Comparison of ENCODE assay signal across 8 cellular contexts in the genomic region with DNA sequence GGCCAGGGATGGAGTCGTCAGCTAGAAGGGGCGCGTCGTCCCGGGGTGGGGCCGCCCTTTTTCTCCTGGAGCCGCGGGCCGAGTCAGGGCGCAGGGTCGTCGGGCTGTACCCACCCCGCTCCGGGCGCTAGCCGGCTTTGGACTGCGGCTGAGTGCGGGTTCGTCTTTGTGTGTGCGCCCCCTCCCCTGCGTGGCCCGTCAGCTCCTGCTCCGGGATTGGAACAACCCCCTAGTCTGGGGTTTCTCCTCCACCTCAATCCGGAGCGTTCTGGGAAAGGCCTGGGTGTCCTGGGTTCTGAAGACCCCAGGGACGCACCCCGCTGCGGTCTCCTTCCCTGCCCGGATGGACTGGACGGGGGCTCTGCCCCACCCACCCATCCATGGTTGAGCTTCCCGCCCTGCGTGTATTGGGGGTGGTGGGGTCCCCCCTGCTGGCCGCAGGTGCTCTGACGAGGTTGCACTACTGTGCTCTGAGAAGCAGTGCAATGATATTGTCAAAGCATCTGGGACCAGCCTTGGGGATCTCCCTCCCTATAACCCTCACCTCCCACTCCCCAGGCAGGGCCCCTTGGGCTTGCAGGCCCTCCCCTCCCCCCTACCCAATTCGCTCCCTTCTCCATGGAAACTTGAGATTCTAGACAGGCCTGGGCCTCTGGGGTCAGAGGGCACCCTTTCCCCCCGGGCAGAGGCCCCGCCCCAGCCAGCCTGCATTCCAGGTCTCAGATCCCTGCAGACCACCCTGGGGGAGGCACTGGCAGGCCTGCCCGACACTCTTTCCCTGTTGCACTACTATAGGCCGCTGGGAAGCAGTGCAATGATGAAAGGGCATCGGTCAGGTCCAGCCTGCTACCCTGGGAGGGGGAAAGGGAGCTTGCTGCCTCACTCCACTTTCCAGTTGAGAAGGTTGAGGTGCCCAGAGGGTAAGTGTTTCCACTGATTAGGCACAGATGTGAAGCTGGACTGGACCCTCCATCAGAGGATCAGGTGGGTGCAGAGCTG. TPM values are rescaled to one million over a fixed set of nuclear protein-coding genes. Genes with fewer than 3 reads are reported as not detected.
DNase-seq lines count a peak whose midpoint lies in the region; ATAC-seq and TF ChIP-seq lines count a peak whose summit lies in the region.

No MANE protein-coding gene starts in this region.

- H3K27me3 ChIP-seq in CD4-positive, alpha-beta T cell (ENCODE audit: control insufficient read depth, insufficient read depth, low read length) = no peaks in the 10 kb centered on the region

- peak overlapping the region; percentile 45 for H3K4me3 Mint-ChIP-seq in CD4-positive, alpha-beta T cell
- H3K4me3 Mint-ChIP-seq in nephron progenitor cell = peak overlapping the region; percentile 96

- H3K9me3 Mint-ChIP-seq in CD4-positive, alpha-beta T cell = no peaks in the 10 kb centered on the region
- no peaks in the 10 kb centered on the region for H3K9me3 Mint-ChIP-seq in nephron progenitor cell

- H3K36me3 Mint-ChIP-seq in CD4-positive, alpha-beta T cell (ENCODE audit: low read depth) = peaks cover 4% of the 10 kb centered on the region
- peaks cover 14% of the 10 kb centered on the region for H3K36me3 Mint-ChIP-seq in nephron progenitor cell (ENCODE audit: low read depth)

- no peak overlapping the region for H3K27ac ChIP-seq in CD4-positive, alpha-beta T cell (ENCODE audit: low read depth, low read length)

- peaks cover 35% of the 10 kb centered on the region for H3K4me1 Mint-ChIP-seq in CD4-positive, alpha-beta T cell (ENCODE audit: low read depth)
- H3K4me1 Mint-ChIP-seq in nephron progenitor cell = peaks cover 59% of the 10 kb centered on the region

- intact Hi-C loops in CD4-positive, alpha-beta T cell (cut with DNase I, micrococcal nuclease) = no loop called here

- DNase-seq in CD4-positive, alpha-beta T cell = no peak
- no peak for DNase-seq in choroid plexus epithelial cell (ENCODE audit: low read depth)
- peak; percentile 87 for DNase-seq in nephron progenitor cell
- no peak for DNase-seq in NCI-H1436 treated with DMSO at 0.1 percent for 48 hours (lab: John Stamatoyannopoulos, UW)
- DNase-seq in DMS53 (lab: John Stamatoyannopoulos, UW) = no peak

- H3K9me3 ChIP-seq in CD4-positive, alpha-beta T cell (ENCODE audit: control insufficient read depth, low read length) = no peaks in the 10 kb centered on the region

- no peaks in the 10 kb centered on the region for H3K27me3 Mint-ChIP-seq in CD4-positive, alpha-beta T cell
- peaks cover 8% of the 10 kb centered on the region for H3K27me3 Mint-ChIP-seq in nephron progenitor cell (ENCODE audit: low read depth, poor library complexity)

- POLR2A ChIA-PET in CD4-positive, alpha-beta T cell (lab: Charles Lee) = interaction anchor here (2.1 to 4.4 kb wide), 2 partner anchors 11 to 24 kb away, joined by 10 to 32 read pairs; a partner anchor contains a TSS

- no peak overlapping the region for H3K27ac Mint-ChIP-seq in CD4-positive, alpha-beta T cell
- H3K27ac Mint-ChIP-seq in nephron progenitor cell = peak overlapping the region; percentile 79

- peak overlapping the region; percentile 81 for H3K4me3 ChIP-seq in choroid plexus epithelial cell (ENCODE audit: low read depth, low read length)

- no peak for TF ChIP-seq CTCF in CD4-positive, alpha-beta T cell (IDR thresholded peaks at IDR 0.05)
- TF ChIP-seq CTCF in choroid plexus epithelial cell (conservative IDR thresholded peaks at IDR 0.05; ENCODE audit: low read depth, low read length) (no peak), nephron progenitor cell (IDR thresholded peaks at IDR 0.05) (no peak)

- CTCF ChIA-PET in CD4-positive, alpha-beta T cell (lab: Charles Lee) = interaction anchor here (1.1 to 1.4 kb wide), 2 partner anchors 10 to 24 kb away, joined by 3 to 5 read pairs; no protein-coding TSS in a partner anchor

- ATAC-seq in CD4-positive, alpha-beta T cell (ENCODE audit: poor library complexity) = no peak
- ATAC-seq in HG03280 (IDR thresholded peaks at IDR 0.05; ENCODE audit: unreplicated experiment) (peak; percentile 9), HG03439 (IDR thresholded peaks at IDR 0.05; ENCODE audit: unreplicated experiment) (no peak), GM19328 (IDR thresholded peaks at IDR 0.05; ENCODE audit: unreplicated experiment) (no peak)

RNA-seq across cellular contexts. Expression of a gene that starts 10.7 kb away (rescaled TPM):
- total RNA-seq in CD4-positive, alpha-beta T cell = 10 to 100 TPM; 20.0 to 21.2 TPM

RNA-seq across cellular contexts. Expression of a gene that starts 13.0 kb away (rescaled TPM):
- 10 to 100 TPM; 43.8 to 46.2 TPM for total RNA-seq in CD4-positive, alpha-beta T cell

RNA-seq across cellular contexts. Expression of a gene that starts 20.3 kb away (rescaled TPM):
- total RNA-seq in CD4-positive, alpha-beta T cell = under 1 TPM; 0.14 to 0.20 TPM

RNA-seq across cellular contexts. Expression of a gene that starts 23.0 kb away (rescaled TPM):
- 10 to 100 TPM; 23.9 to 25.2 TPM for total RNA-seq in CD4-positive, alpha-beta T cell
